ENCODE assay signal across 21 cellular contexts in genomic region chr10:24358022-24358421, GRCh38.
A peak's percentile ranks its signal among the peaks of the same experiment; 100 is the strongest.
DNase-seq lines count a peak whose midpoint lies in the region; ATAC-seq and TF ChIP-seq lines count a peak whose summit lies in the region.
"Had no signal": no experiment of that assay in that cellular context is flagged by ENCODE, and none has a peak within 500 bp of the region (broad histone marks: within the 10 kb centered on the region; RNA-seq: fewer than 3 reads in every experiment).

No MANE protein-coding gene starts in this region.

- TF ChIP-seq CTCF in neural progenitor cell (IDR thresholded peaks at IDR 0.05) (no peak), thyroid gland (IDR thresholded peaks at IDR 0.05) (no peak), nephron progenitor cell (IDR thresholded peaks at IDR 0.05) (no peak)

- no peak overlapping the region for H2AFZ ChIP-seq in neural progenitor cell (replicated peaks)

- no peaks in the 10 kb centered on the region for H3K79me2 ChIP-seq in neural progenitor cell (ENCODE audit: low read depth)

- DNase-seq in neural progenitor cell (ENCODE audit: low spot score), result no peak
- DNase-seq in thyroid gland, result no peak
- no peak for DNase-seq in nephron progenitor cell
- DNase-seq: Caco-2; CD4-positive, alpha-beta T cell; DND-41; GOT3; KG1; NCI-H1105 treated with DMSO at 0.1 percent for 48 hours; NCI-H2029 treated with DMSO at 0.1 percent for 48 hours; NCI-H345; NCI-H524; NCI-H774; NK-92 treated with Interleukin-12 subunit alpha and Interleukin-12 subunit beta, amount 100 ng/mL, for 24 hours; SIG-M5 had no signal

- H3K36me3 ChIP-seq in HUES64 (ENCODE audit: insufficient read depth, low read length), result no peaks in the 10 kb centered on the region
- H3K36me3 ChIP-seq in ectodermal cell (ENCODE audit: control insufficient read depth, insufficient read depth, low read length), result no peaks in the 10 kb centered on the region
- H3K36me3 ChIP-seq in neural progenitor cell, result no peaks in the 10 kb centered on the region
- H3K36me3 ChIP-seq in thyroid gland, result no peaks in the 10 kb centered on the region
- H3K36me3 ChIP-seq: BLaER1 had no signal

- peak overlapping the region; percentile 3; the same call in 1 of the 2 replicates for H3K9ac ChIP-seq in HUES64 (ENCODE audit: low read depth, low read length)
- H3K9ac ChIP-seq in neural progenitor cell, result no peak overlapping the region
- H3K9ac ChIP-seq: BLaER1 had no signal

- WGBS in HUES64, result 93% methylated on average over 4 of the region's 4 CpGs
- WGBS in ectodermal cell, 2 experiments, result 88 to 90% methylated on average over 4 of the region's 4 CpGs
- 43 to 60% methylated on average over 4 of the region's 4 CpGs for WGBS in thyroid gland, 2 donors

- H3K4me1 Mint-ChIP-seq in neural progenitor cell (peaks cover 58% of the 10 kb centered on the region), nephron progenitor cell (peaks cover 29% of the 10 kb centered on the region)

- H3K36me3 Mint-ChIP-seq in neural progenitor cell (no peaks in the 10 kb centered on the region), nephron progenitor cell (ENCODE audit: low read depth) (no peaks in the 10 kb centered on the region)

- H3K27me3 Mint-ChIP-seq in neural progenitor cell (ENCODE audit: insufficient read depth, low read depth), result peaks cover 2% of the 10 kb centered on the region
- no peaks in the 10 kb centered on the region for H3K27me3 Mint-ChIP-seq in nephron progenitor cell (ENCODE audit: low read depth, poor library complexity)
- H3K27me3 Mint-ChIP-seq: CD4-positive, alpha-beta T cell had no signal

- H3K27ac ChIP-seq in HUES64 (ENCODE audit: low read depth, low read length) (peak overlapping the region; percentile 25; the same call in 1 of the 2 replicates), ectodermal cell (ENCODE audit: insufficient read depth, low read depth, low read length, poor library complexity, severe bottlenecking) (peak overlapping the region; percentile 92), neural progenitor cell (peak overlapping the region; percentile 5), thyroid gland (peak overlapping the region; percentile 50 to 77 (median 58))
- H3K27ac ChIP-seq: BLaER1 had no signal

- H3K4me2 ChIP-seq in neural progenitor cell, result peak overlapping the region; percentile 55
- H3K4me2 ChIP-seq: BLaER1 had no signal

- no peak for ATAC-seq in activated CD4-positive, CD25-positive, alpha-beta regulatory T cell treated with anti-CD3 and anti-CD28 coated beads, Interleukin-2, amount 50 U/mL, for 24 hours
- no peak for ATAC-seq in HG03432 (IDR thresholded peaks at IDR 0.05; ENCODE audit: unreplicated experiment)
- ATAC-seq: SK-N-SH treated with all-trans-retinoic acid at 6 μM for 48 hours had no signal

- H3K4me1 ChIP-seq in HUES64 (ENCODE audit: insufficient read depth, low read length) (peaks cover 32% of the 10 kb centered on the region), ectodermal cell (ENCODE audit: control insufficient read depth, insufficient read depth, low read length) (peaks cover 32% of the 10 kb centered on the region), neural progenitor cell (peaks cover 36% of the 10 kb centered on the region), thyroid gland (peaks cover 10 to 42% of the 10 kb centered on the region in 2 donors)
- H3K4me1 ChIP-seq: BLaER1, Caco-2 had no signal

- H3K4me3 Mint-ChIP-seq in neural progenitor cell (no peak overlapping the region), nephron progenitor cell (no peak overlapping the region)
- H3K4me3 Mint-ChIP-seq: CD4-positive, alpha-beta T cell had no signal

- H3K27me3 ChIP-seq in HUES64 (ENCODE audit: insufficient read depth, low read length) (no peaks in the 10 kb centered on the region), ectodermal cell (ENCODE audit: control insufficient read depth, insufficient read depth, low read length, poor library complexity, severe bottlenecking) (no peaks in the 10 kb centered on the region), neural progenitor cell (peaks cover 20% of the 10 kb centered on the region), thyroid gland (no peaks in the 10 kb centered on the region)
- H3K27me3 ChIP-seq: BLaER1 had no signal

- peak overlapping the region; percentile 98 for H3K27ac Mint-ChIP-seq in neural progenitor cell
- no peak overlapping the region for H3K27ac Mint-ChIP-seq in nephron progenitor cell
- H3K27ac Mint-ChIP-seq: CD4-positive, alpha-beta T cell had no signal

- no peaks in the 10 kb centered on the region for H3K9me3 ChIP-seq in HUES64 (ENCODE audit: insufficient read depth, low read depth, low read length)
- no peaks in the 10 kb centered on the region for H3K9me3 ChIP-seq in ectodermal cell (ENCODE audit: control insufficient read depth, low read length)
- H3K9me3 ChIP-seq in neural progenitor cell (ENCODE audit: low read depth), result no peaks in the 10 kb centered on the region
- no peaks in the 10 kb centered on the region for H3K9me3 ChIP-seq in thyroid gland
- H3K9me3 ChIP-seq: BLaER1, Caco-2 had no signal

- H3K4me3 ChIP-seq in HUES64 (ENCODE audit: low read length) (no peak overlapping the region), ectodermal cell (ENCODE audit: insufficient read depth, low read depth, low read length) (no peak overlapping the region), neural progenitor cell (no peak overlapping the region), thyroid gland (replicated peaks in 1 of 3) (no peak overlapping the region)
- H3K4me3 ChIP-seq: BLaER1 had no signal

- peaks cover 60% of the 10 kb centered on the region for H4K20me1 ChIP-seq in neural progenitor cell (ENCODE audit: low read depth)
- H4K20me1 ChIP-seq: BLaER1 had no signal

- H3K9me3 Mint-ChIP-seq in neural progenitor cell (peaks cover 4% of the 10 kb centered on the region), nephron progenitor cell (no peaks in the 10 kb centered on the region)
- H3K9me3 Mint-ChIP-seq: CD4-positive, alpha-beta T cell had no signal

- no peak for TF ChIP-seq POLR2A in thyroid gland (IDR thresholded peaks at IDR 0.05)

- peaks cover 24% of the 10 kb centered on the region for H3F3A ChIP-seq in neural progenitor cell (ENCODE audit: low read depth)

- intact Hi-C loops in thyroid gland (cut with DNase I), result loop anchor here (5.0 to 10.0 kb wide), 2 partner anchors 156 to 353 kb away; no protein-coding TSS in a partner anchor

Comparison
In these comparisons a context has a peak if more than half of its experiments do, and no peak if none do; other contexts are left out.
1. H3K27ac ChIP-seq: peak in every context shown above with its lines; median percentile 92 in ectodermal cell; 58 in thyroid gland; 25 in HUES64; 5 in neural progenitor cell.